Comparison of ENCODE assay signal across 29 cellular contexts in genomic region chr9:134935056-134936020, GRCh38. TPM values are rescaled to one million over a fixed set of nuclear protein-coding genes. Genes with fewer than 3 reads are reported as not detected.
A peak's percentile ranks its signal among the peaks of the same experiment; 100 is the strongest.
DNase-seq lines count a peak whose midpoint lies in the region; ATAC-seq and TF ChIP-seq lines count a peak whose summit lies in the region.
"Had no signal": no experiment of that assay in that cellular context is flagged by ENCODE, and none has a peak within 500 bp of the region (broad histone marks: within the 10 kb centered on the region; RNA-seq: fewer than 3 reads in every experiment).

No MANE protein-coding gene starts in this region.

- WGBS in spleen, 5 donors: 76 to 82% (median 79%) methylated on average over 31 to 33 of the region's 33 CpGs

- no peak for TF ChIP-seq POLR2A in spleen (IDR thresholded peaks at IDR 0.05)

- H3K4me2 ChIP-seq in OCI-LY7 (ENCODE audit: low read length): peak overlapping the region; percentile 74

- no peak overlapping the region for H3K27ac Mint-ChIP-seq in endothelial cell (ENCODE audit: unreplicated experiment)
- H3K27ac Mint-ChIP-seq: activated CD4-positive, alpha-beta T cell treated with anti-CD3 and anti-CD28 coated beads, Interleukin-2, amount 10 ng/mL, durations not matched to agents 24 days and 14 days; activated T-cell treated with anti-CD3 and anti-CD28 coated beads, Interleukin-2, amount 50 U/mL, for 24 hours; CD8-positive, alpha-beta T cell had no signal

- intact Hi-C loops in OCI-LY7 (cut with micrococcal nuclease; ENCODE audit: unreplicated experiment): loop anchor here (5.0 kb wide), 1 partner anchor 1233 kb away; no protein-coding TSS in a partner anchor
- intact Hi-C loops in spleen (cut with DNase I; ENCODE audit: low total_unique reads): no loop called here

- no peaks in the 10 kb centered on the region for H3K9me2 ChIP-seq in OCI-LY7 (ENCODE audit: insufficient read depth, low read length)

- peak overlapping the region; percentile 97 for H3K27ac ChIP-seq in OCI-LY7 (ENCODE audit: low read depth, low read length, poor library complexity, severe bottlenecking)
- peak overlapping the region in 3 of 8 donors; percentile 23 to 74 (median 58) for H3K27ac ChIP-seq in spleen
- H3K27ac ChIP-seq: 22Rv1, right lobe of liver, thoracic aorta, vagina had no signal

- peak overlapping the region; percentile 29; the same call in 1 of the 2 replicates for H2AFZ ChIP-seq in OCI-LY7 (ENCODE audit: low read length)

- no peaks in the 10 kb centered on the region for H3K4me1 Mint-ChIP-seq in endothelial cell (ENCODE audit: unreplicated experiment)
- H3K4me1 Mint-ChIP-seq: activated CD4-positive, alpha-beta T cell treated with anti-CD3 and anti-CD28 coated beads, Interleukin-2, amount 10 ng/mL, durations not matched to agents 24 days and 14 days had no signal

- H3K27me3 Mint-ChIP-seq in endothelial cell (ENCODE audit: unreplicated experiment): peaks cover 7% of the 10 kb centered on the region

- H3K36me3 ChIP-seq in OCI-LY7 (ENCODE audit: insufficient read depth, low read length) (no peaks in the 10 kb centered on the region), spleen (no peaks in the 10 kb centered on the region)
- H3K36me3 ChIP-seq: right lobe of liver, thoracic aorta, vagina had no signal

- H4K20me1 ChIP-seq in OCI-LY7 (ENCODE audit: insufficient read depth, low read length): no peaks in the 10 kb centered on the region

- H3K27me3 ChIP-seq in spleen (replicated peaks in 1 of 7): peaks cover 0 to 81% (median 0%) of the 10 kb centered on the region in 7 donors
- H3K27me3 ChIP-seq: right lobe of liver, vagina had no signal

- CTCF ChIA-PET in OCI-LY7 (lab: Charles Lee; ENCODE audit: unreplicated experiment): no interaction called here
- CTCF ChIA-PET in GM10248 (lab: Yijun Ruan, JAX): no interaction called here

- no peak for TF ChIP-seq CTCF in OCI-LY7 (conservative IDR thresholded peaks at IDR 0.05; ENCODE audit: low read length)
- TF ChIP-seq CTCF in spleen (IDR thresholded peaks at IDR 0.05 in 8 of 11, conservative IDR thresholded peaks at IDR 0.05 in 3 of 11): no peak
- TF ChIP-seq CTCF in endothelial cell (IDR thresholded peaks at IDR 0.05; ENCODE audit: unreplicated experiment): no peak
- TF ChIP-seq CTCF in GM10248 (IDR thresholded peaks at IDR 0.05; ENCODE audit: control extremely low read depth, extremely low read depth, low read depth, missing control alignments): no peak

- H3K9me3 ChIP-seq in OCI-LY7 (ENCODE audit: low read length): no peaks in the 10 kb centered on the region
- H3K9me3 ChIP-seq in spleen: no peaks in the 10 kb centered on the region
- H3K9me3 ChIP-seq: right lobe of liver, thoracic aorta, vagina had no signal

- H3K4me1 ChIP-seq in OCI-LY7 (ENCODE audit: insufficient read depth, low read length, poor library complexity, severe bottlenecking) (peaks cover 85% of the 10 kb centered on the region), spleen (peaks cover 0 to 83% (median 61%) of the 10 kb centered on the region in 6 donors)
- H3K4me1 ChIP-seq: right lobe of liver, vagina had no signal

- POLR2A ChIA-PET in OCI-LY7 (lab: Charles Lee) (interaction anchor here (0.5 kb wide), 1 partner anchor 36 kb away, joined by 3 read pairs; no protein-coding TSS in a partner anchor), GM10248 (lab: Yijun Ruan, JAX) (no interaction called here)

- peak; percentile 3 for DNase-seq in DMS153 (lab: John Stamatoyannopoulos, UW)
- no peak for DNase-seq in DMS153 treated with DMSO at 0.1 percent for 48 hours (lab: John Stamatoyannopoulos, UW; ENCODE audit: unreplicated experiment)
- DNase-seq in OCI-LY7 (ENCODE audit: low spot score): no peak
- peak; percentile 53 for DNase-seq in left kidney (ENCODE audit: low read depth, low spot score)
- DNase-seq in spleen: peak; percentile 50
- no peak for DNase-seq in endothelial cell (ENCODE audit: low spot score)
- DNase-seq in GM10248 (ENCODE audit: extremely low spot score): no peak
- DNase-seq: activated CD4-positive, alpha-beta T cell treated with anti-CD3 and anti-CD28 coated beads, Interleukin-2, amount 10 ng/mL, durations not matched to agents 24 days and 14 days; activated gamma-delta T cell treated with Interleukin-2 at 50 U/mL for 16 hours; activated T-cell treated with anti-CD3 and anti-CD28 coated beads, Interleukin-2, amount 50 U/mL, for 24 hours; CD8-positive, alpha-beta T cell; dermis blood vessel endothelial cell; HCEC 1CT; KBM-7; NCI-H2029 treated with DMSO at 0.1 percent for 48 hours; NCI-H345; stimulated activated naive CD4-positive, alpha-beta T cell treated with Interleukin-2 at 50 U/mL for 16 hours had no signal

- H3K9me3 Mint-ChIP-seq in endothelial cell (ENCODE audit: unreplicated experiment): no peaks in the 10 kb centered on the region
- H3K9me3 Mint-ChIP-seq: activated CD4-positive, alpha-beta T cell treated with anti-CD3 and anti-CD28 coated beads, Interleukin-2, amount 10 ng/mL, durations not matched to agents 24 days and 14 days; activated T-cell treated with anti-CD3 and anti-CD28 coated beads, Interleukin-2, amount 50 U/mL, for 24 hours; CD8-positive, alpha-beta T cell had no signal

- H3K4me3 ChIP-seq in OCI-LY7 (ENCODE audit: low read depth, low read length, poor library complexity, severe bottlenecking) (peak overlapping the region; percentile 40), spleen (no peak overlapping the region)
- H3K4me3 ChIP-seq: right lobe of liver, thoracic aorta, vagina had no signal

- ATAC-seq in HG02840 (IDR thresholded peaks at IDR 0.05; ENCODE audit: low FRiP score, unreplicated experiment): no peak
- ATAC-seq: CD8-positive, alpha-beta T cell had no signal

- peaks cover 10% of the 10 kb centered on the region for H3K79me2 ChIP-seq in OCI-LY7 (ENCODE audit: insufficient read depth, low read depth, low read length)

- H3K4me3 Mint-ChIP-seq in endothelial cell (ENCODE audit: unreplicated experiment): no peak overlapping the region
- H3K4me3 Mint-ChIP-seq: activated CD4-positive, alpha-beta T cell treated with anti-CD3 and anti-CD28 coated beads, Interleukin-2, amount 10 ng/mL, durations not matched to agents 24 days and 14 days; activated T-cell treated with anti-CD3 and anti-CD28 coated beads, Interleukin-2, amount 50 U/mL, for 24 hours; CD8-positive, alpha-beta T cell had no signal

- BruUV-seq in OCI-LY7 (replicated peaks; lab: Mats Ljungman, UMichigan): no TSS peak

- no peaks in the 10 kb centered on the region for H3K36me3 Mint-ChIP-seq in endothelial cell (ENCODE audit: low read depth, unreplicated experiment)
- H3K36me3 Mint-ChIP-seq: CD8-positive, alpha-beta T cell had no signal

RNA-seq across cellular contexts. Expression of gene FCN1, which starts 17.6 kb away (rescaled TPM):
- 0.19 TPM in 1 of 2 replicates, not detected in the other for total RNA-seq in OCI-LY7 (2014; rRNA removed; shearing (Covaris generic))
- total RNA-seq in OCI-LY7 (2022) (0.30 and 0.42 TPM in 2 replicates), spleen (100 to 1,000 TPM in 3 of 7 donors, 10 to 100 TPM in 4; 33.1 to 209 (median 77.5) TPM), endothelial cell (ENCODE audit: unreplicated experiment) (not detected)
- 10 to 100 TPM in 2 of 3 donors, 1 to 10 TPM in 1; 5.2 to 30.0 (median 21.9) TPM for polyA plus RNA-seq in spleen
- total RNA-seq: activated CD4-positive, alpha-beta T cell treated with anti-CD3 and anti-CD28 coated beads, Interleukin-2, amount 10 ng/mL, durations not matched to agents 24 days and 14 days; astrocyte; dermis blood vessel endothelial cell; endothelial cell of umbilical vein; fibroblast of lung; G401; HT1080; MCF 10A had no signal
- polyA plus RNA-seq: endothelial cell of umbilical vein, fibroblast of lung, neural cell had no signal

RNA-seq across cellular contexts. Expression of gene FCN2, which starts 54.7 kb away (rescaled TPM):
- not detected in 2 replicates for total RNA-seq in OCI-LY7 (2014; rRNA removed; shearing (Covaris generic))
- total RNA-seq in OCI-LY7 (2022): not detected in 2 replicates
- total RNA-seq in spleen: 1 to 10 TPM in 4 of 7 donors, under 1 TPM in 2, not detected in 1; 0.65 to 7.6 (median 1.9) TPM
- polyA plus RNA-seq in spleen: 1 to 10 TPM in 2 of 3 donors, under 1 TPM in 1; 0.38 to 3.7 (median 1.0) TPM
- total RNA-seq in endothelial cell (ENCODE audit: unreplicated experiment): not detected
- total RNA-seq: activated CD4-positive, alpha-beta T cell treated with anti-CD3 and anti-CD28 coated beads, Interleukin-2, amount 10 ng/mL, durations not matched to agents 24 days and 14 days; astrocyte; CD8-positive, alpha-beta T cell; dermis blood vessel endothelial cell; endothelial cell of umbilical vein; fibroblast of lung; G401; HT1080; MCF 10A; thoracic aorta; vagina had no signal
- polyA plus RNA-seq: endothelial cell of umbilical vein, fibroblast of lung, neural cell had no signal

Comparison
In these comparisons a context has a peak if more than half of its experiments do, and no peak if none do; other contexts are left out.
1. DNase-seq: peak in DMS153 (single experiment), left kidney (single experiment) and spleen (single experiment); none in DMS153 treated with DMSO at 0.1 percent for 48 hours (single experiment), OCI-LY7 (single experiment), endothelial cell (single experiment) and GM10248 (single experiment).
2. RNA of gene FCN1, which starts 17.6 kb away (total RNA-seq): 33.1 to 209 TPM in spleen; 0.19 to 0.42 TPM in OCI-LY7 and not detected in endothelial cell (single experiment); every median in the first group is over 10 times any median in the second.